ENCODE assay signal across 9 cellular contexts in the genomic region with DNA sequence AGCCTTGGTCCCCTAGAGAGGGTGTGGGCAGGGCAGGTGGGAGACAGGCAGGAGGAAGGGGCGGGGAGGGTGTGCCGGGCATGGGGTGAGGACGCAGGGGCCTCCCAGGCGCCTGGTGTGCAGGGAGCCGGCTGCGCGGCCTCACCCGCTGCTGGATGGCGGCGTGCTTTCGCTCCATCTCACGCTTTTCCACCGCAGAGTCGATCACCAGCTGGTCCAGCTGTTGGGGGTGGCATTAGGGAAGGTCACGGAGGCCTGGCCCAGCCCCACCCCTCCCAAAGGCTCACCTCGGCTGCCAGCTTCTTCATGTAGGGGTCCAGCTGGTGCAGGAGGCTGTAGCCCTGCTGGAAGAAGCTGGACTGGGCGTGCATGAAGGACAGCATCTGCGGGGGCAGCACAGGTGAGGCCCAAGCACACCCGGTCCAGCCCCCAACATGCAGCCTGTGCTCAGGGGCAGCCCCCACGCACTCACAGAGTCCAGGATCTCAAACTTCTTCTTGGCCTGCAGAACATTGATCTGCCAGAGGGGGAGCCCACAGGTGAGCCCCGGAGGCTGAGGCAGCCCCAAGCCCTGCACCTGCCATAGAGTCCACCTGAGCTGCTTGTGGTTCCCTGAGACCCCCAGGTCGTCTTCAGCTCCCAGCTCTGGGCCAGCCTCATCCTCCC. TPM values are rescaled to one million over a fixed set of nuclear protein-coding genes. Genes with fewer than 3 reads are reported as not detected.
DNase-seq lines count a peak whose midpoint lies in the region; ATAC-seq and TF ChIP-seq lines count a peak whose summit lies in the region.
"Had no signal": no experiment of that assay in that cellular context is flagged by ENCODE, and none has a peak within 500 bp of the region (broad histone marks: within the 10 kb centered on the region; RNA-seq: fewer than 3 reads in every experiment).

No MANE protein-coding gene starts in this region.

- DNase-seq in AG09319 (ENCODE audit: extremely low read depth, low read depth): no peak
- DNase-seq in GM12865 (ENCODE audit: low read depth): peak; percentile 43
- DNase-seq in T-cell: peak in 3 of 34 experiments; percentile 19 to 26 (median 26)
- peak; percentile 36 for DNase-seq in glutamatergic neuron
- no peak for DNase-seq in KG1 (lab: John Stamatoyannopoulos, UW)
- DNase-seq in LoVo (ENCODE audit: low spot score): no peak
- DNase-seq: activated effector memory CD4-positive, alpha-beta T cell treated with anti-CD3 and anti-CD28 coated beads, Interleukin-2, amount 50 U/mL, for 16 hours had no signal

- H3K9me3 Mint-ChIP-seq in T-cell (no peaks in the 10 kb centered on the region), glutamatergic neuron (ENCODE audit: unreplicated experiment) (peaks cover 21% of the 10 kb centered on the region)

- CTCF ChIA-PET in T-cell (lab: Charles Lee): no interaction called here

- POLR2A ChIA-PET in T-cell (lab: Charles Lee): no interaction called here

- H3K27ac Mint-ChIP-seq in T-cell (no peak overlapping the region), glutamatergic neuron (ENCODE audit: unreplicated experiment) (peak overlapping the region; percentile 90)

- no peak overlapping the region for H3K4me3 ChIP-seq in GM12865 (ENCODE audit: low read depth, low read length)

- peak; percentile 63 to 74 (median 68) for ATAC-seq in T-cell (replicated peaks in 1 of 4)
- ATAC-seq in HG03175 (IDR thresholded peaks at IDR 0.05; ENCODE audit: unreplicated experiment): no peak
- ATAC-seq in GM21723 (IDR thresholded peaks at IDR 0.05; ENCODE audit: unreplicated experiment): no peak

- TF ChIP-seq CTCF in AG09319 (IDR thresholded peaks at IDR 0.05; ENCODE audit: low read depth, low read length) (peak; percentile 2; the same call in 1 of the 2 replicates), GM12865 (IDR thresholded peaks at IDR 0.05; ENCODE audit: insufficient read depth, low read depth, low read length, missing control alignments) (peak; percentile 56), glutamatergic neuron (IDR thresholded peaks at IDR 0.05; ENCODE audit: partially characterized antibody, unreplicated experiment) (peak; percentile 73)

- peaks cover 0 to 5% (median 3%) of the 10 kb centered on the region in 3 donors for H3K4me1 Mint-ChIP-seq in T-cell
- H3K4me1 Mint-ChIP-seq in glutamatergic neuron (ENCODE audit: low read depth, unreplicated experiment): peaks cover 6% of the 10 kb centered on the region

- H3K27me3 Mint-ChIP-seq in T-cell: no peaks in the 10 kb centered on the region
- H3K27me3 Mint-ChIP-seq in glutamatergic neuron (ENCODE audit: unreplicated experiment): peaks cover 39% of the 10 kb centered on the region

- H3K4me3 Mint-ChIP-seq in T-cell (no peak overlapping the region), glutamatergic neuron (ENCODE audit: unreplicated experiment) (peak overlapping the region; percentile 30)

- no peaks in the 10 kb centered on the region for H3K36me3 Mint-ChIP-seq in T-cell
- no peaks in the 10 kb centered on the region for H3K36me3 Mint-ChIP-seq in glutamatergic neuron (ENCODE audit: unreplicated experiment)

RNA-seq across cellular contexts. Expression of gene ACAP3, which starts 7.9 kb away (rescaled TPM):
- total RNA-seq in T-cell (100 to 1,000 TPM in 2 of 5 donors, 10 to 100 TPM in 3; 63.0 to 107 (median 99.8) TPM), glutamatergic neuron (ENCODE audit: unreplicated experiment) (1,099 TPM)

RNA-seq across cellular contexts. Expression of gene PUSL1, which starts 8.6 kb away (rescaled TPM):
- total RNA-seq in T-cell (10 to 100 TPM; 16.7 to 26.4 (median 22.6) TPM), glutamatergic neuron (ENCODE audit: unreplicated experiment) (45.5 TPM)

RNA-seq across cellular contexts. Expression of gene SCNN1D, which starts 19.6 kb away (rescaled TPM):
- total RNA-seq in T-cell: 10 to 100 TPM in 4 of 5 donors, 1 to 10 TPM in 1; 9.5 to 15.3 (median 11.1) TPM
- total RNA-seq in glutamatergic neuron (ENCODE audit: unreplicated experiment): 8.4 TPM

RNA-seq across cellular contexts. Expression of gene INTS11, which starts 24.6 kb away (rescaled TPM):
- 100 to 1,000 TPM; 161 to 200 (median 182) TPM for total RNA-seq in T-cell
- 147 TPM for total RNA-seq in glutamatergic neuron (ENCODE audit: unreplicated experiment)

RNA-seq across cellular contexts. Expression of gene CPTP, which starts 24.8 kb away (rescaled TPM):
- total RNA-seq in T-cell (10 to 100 TPM; 15.8 to 35.8 (median 29.9) TPM), glutamatergic neuron (ENCODE audit: unreplicated experiment) (18.7 TPM)

Comparison
In these comparisons a context has a peak if more than half of its experiments do, and no peak if none do; other contexts are left out.
1. DNase-seq: peak in GM12865 (single experiment) and glutamatergic neuron (single experiment); none in AG09319 (single experiment), KG1 (single experiment) and LoVo (single experiment).
2. CTCF ChIP-seq: peak in every context shown above with its lines; median percentile 73 in glutamatergic neuron; 56 in GM12865; 2 in AG09319.
3. ATAC-seq: peak in T-cell (4 of 4); none in HG03175 (single experiment) and GM21723 (single experiment).
4. RNA of gene ACAP3, which starts 7.9 kb away (total RNA-seq): 1,099 TPM in glutamatergic neuron (single experiment); 63.0 to 107 TPM in T-cell; every median in the first group is over 10 times any median in the second.